Comparison of ENCODE assay signal across 9 cellular contexts in genomic region chr5:68268363-68269130, GRCh38. TPM values are rescaled to one million over a fixed set of nuclear protein-coding genes. Genes with fewer than 3 reads are reported as not detected.
DNase-seq lines count a peak whose midpoint lies in the region; ATAC-seq and TF ChIP-seq lines count a peak whose summit lies in the region.
"Had no signal": no experiment of that assay in that cellular context is flagged by ENCODE, and none has a peak within 500 bp of the region (broad histone marks: within the 10 kb centered on the region; RNA-seq: fewer than 3 reads in every experiment).

No MANE protein-coding gene starts in this region.

- H3K27ac ChIP-seq in rectal smooth muscle tissue (ENCODE audit: low read depth, low read length), result peak overlapping the region; percentile 59
- H3K27ac ChIP-seq: PC-9 had no signal

- peaks cover 83% of the 10 kb centered on the region for H3K4me1 Mint-ChIP-seq in central memory CD8-positive, alpha-beta T cell

- ATAC-seq in GM18498 (IDR thresholded peaks at IDR 0.05; ENCODE audit: unreplicated experiment), result peak; percentile 47
- peak; percentile 53 for ATAC-seq in HG02870 (IDR thresholded peaks at IDR 0.05; ENCODE audit: unreplicated experiment)
- peak; percentile 61 for ATAC-seq in central memory CD8-positive, alpha-beta T cell (replicated peaks; ENCODE audit: extremely low read depth, poor library complexity, severe bottlenecking)
- no peak for ATAC-seq in GM21717 (IDR thresholded peaks at IDR 0.05; ENCODE audit: unreplicated experiment)
- ATAC-seq in omental fat pad (ENCODE audit: low FRiP score), result no peak

- H3K27ac Mint-ChIP-seq in central memory CD8-positive, alpha-beta T cell (ENCODE audit: low read depth), result peak overlapping the region; percentile 88

- H3K36me3 Mint-ChIP-seq in central memory CD8-positive, alpha-beta T cell (ENCODE audit: insufficient read depth), result peaks cover 6% of the 10 kb centered on the region

- H3K4me3 ChIP-seq in rectal smooth muscle tissue (ENCODE audit: low read length), result no peak overlapping the region
- H3K4me3 ChIP-seq: PC-9 had no signal

- H3K9me3 Mint-ChIP-seq in central memory CD8-positive, alpha-beta T cell, result no peaks in the 10 kb centered on the region

- H3K27me3 ChIP-seq in rectal smooth muscle tissue (ENCODE audit: control insufficient read depth, insufficient read depth, low read length), result no peaks in the 10 kb centered on the region

- H3K4me3 Mint-ChIP-seq in central memory CD8-positive, alpha-beta T cell, result peak overlapping the region; percentile 67

- H3K9ac ChIP-seq in rectal smooth muscle tissue (ENCODE audit: low read length), result no peak overlapping the region

- no peak for TF ChIP-seq CTCF in omental fat pad (IDR thresholded peaks at IDR 0.05)

- H3K36me3 ChIP-seq in rectal smooth muscle tissue (ENCODE audit: control insufficient read depth, insufficient read depth, low read length), result no peaks in the 10 kb centered on the region

- no peak for DNase-seq in central memory CD8-positive, alpha-beta T cell (ENCODE audit: low spot score in 2 of 2)
- DNase-seq in stimulated activated CD4-positive, alpha-beta T cell treated with anti-CD3 and anti-CD28 coated beads, Interleukin-2, amount 100 ng/mL, for 24 hours, result no peak
- DNase-seq in HuH-7 (ENCODE audit: low spot score) (no peak), omental fat pad (ENCODE audit: low spot score) (no peak)
- DNase-seq: PC-9 had no signal

- H3K4me1 ChIP-seq in rectal smooth muscle tissue (ENCODE audit: control insufficient read depth, insufficient read depth, low read length), result peaks cover 67% of the 10 kb centered on the region

- H3K27me3 Mint-ChIP-seq in central memory CD8-positive, alpha-beta T cell, result no peaks in the 10 kb centered on the region

RNA-seq across cellular contexts. Expression of gene PIK3R1, which starts 53.0 kb away (rescaled TPM):
- 100 to 1,000 TPM in 3 of 4 donors, 10 to 100 TPM in 1; 90.5 to 188 (median 148) TPM for total RNA-seq in omental fat pad

Comparison
In these comparisons a context has a peak if more than half of its experiments do, and no peak if none do; other contexts are left out.
1. ATAC-seq: peak in GM18498 (single experiment), HG02870 (single experiment) and central memory CD8-positive, alpha-beta T cell (single experiment); none in GM21717 (single experiment) and omental fat pad (single experiment).